Comparison of ENCODE assay signal across 11 cellular contexts in genomic region chr14:90453401-90453951, GRCh38. TPM values are rescaled to one million over a fixed set of nuclear protein-coding genes. Genes with fewer than 3 reads are reported as not detected.
DNase-seq lines count a peak whose midpoint lies in the region; ATAC-seq and TF ChIP-seq lines count a peak whose summit lies in the region.
"Had no signal": no experiment of that assay in that cellular context is flagged by ENCODE, and none has a peak within 500 bp of the region (broad histone marks: within the 10 kb centered on the region; RNA-seq: fewer than 3 reads in every experiment).

No MANE protein-coding gene starts in this region.

- ATAC-seq in left ventricle myocardium superior = peak; percentile 33
- ATAC-seq in GM19397 (IDR thresholded peaks at IDR 0.05; ENCODE audit: unreplicated experiment) = no peak
- ATAC-seq in GM21825 (IDR thresholded peaks at IDR 0.05; ENCODE audit: unreplicated experiment) = no peak

- peak; percentile 81 for DNase-seq in NCI-H1694 treated with DMSO at 0.1 percent for 48 hours (lab: John Stamatoyannopoulos, UW)
- DNase-seq in left ventricle myocardium superior = no peak
- peak; percentile 57 for DNase-seq in putamen (ENCODE audit: low spot score)
- no peak for DNase-seq in colonic mucosa
- DNase-seq in osteocyte (ENCODE audit: extremely low spot score, unreplicated experiment) = no peak
- DNase-seq: effector memory CD4-positive, alpha-beta T cell; Kasumi-1 had no signal

- no peaks in the 10 kb centered on the region for H3K36me3 Mint-ChIP-seq in osteocyte (ENCODE audit: unreplicated experiment)

- H3K9me3 Mint-ChIP-seq in osteocyte (ENCODE audit: unreplicated experiment) = no peaks in the 10 kb centered on the region

- no peak overlapping the region for H3K4me3 ChIP-seq in colonic mucosa
- H3K4me3 ChIP-seq: SK-N-MC had no signal

- H3K27ac ChIP-seq in angular gyrus (ENCODE audit: low read depth, low read length) (peak overlapping the region; percentile 99), colonic mucosa (no peak overlapping the region)
- H3K27ac ChIP-seq: SK-N-MC had no signal

- no peaks in the 10 kb centered on the region for H3K4me1 Mint-ChIP-seq in osteocyte (ENCODE audit: unreplicated experiment)

- intact Hi-C loops in left ventricle myocardium superior (cut with micrococcal nuclease) (no loop called here), colonic mucosa (cut with DNase I) (no loop called here)

- TF ChIP-seq CTCF in colonic mucosa (IDR thresholded peaks at IDR 0.05) (no peak), osteocyte (IDR thresholded peaks at IDR 0.05) (no peak)

- H3K27me3 ChIP-seq in colonic mucosa = no peaks in the 10 kb centered on the region

- H3K9ac ChIP-seq in colonic mucosa (ENCODE audit: low read depth in 2 of 2, low read length in 2 of 2) = peak overlapping the region in 1 of 2 donors; percentile 66

- no peaks in the 10 kb centered on the region for H3K9me3 ChIP-seq in colonic mucosa

- no peaks in the 10 kb centered on the region for H3K4me1 ChIP-seq in colonic mucosa

- no peaks in the 10 kb centered on the region for H3K36me3 ChIP-seq in colonic mucosa

- no peak overlapping the region for H3K27ac Mint-ChIP-seq in osteocyte (ENCODE audit: unreplicated experiment)

- H3K4me3 Mint-ChIP-seq in osteocyte (ENCODE audit: unreplicated experiment) = no peak overlapping the region

- peaks cover 7% of the 10 kb centered on the region for H3K27me3 Mint-ChIP-seq in osteocyte (ENCODE audit: unreplicated experiment)

RNA-seq across cellular contexts. Expression of gene CALM1, which starts 56.6 kb away (rescaled TPM):
- 610 TPM for total RNA-seq in left ventricle myocardium superior
- total RNA-seq in colonic mucosa = 100 to 1,000 TPM; 676 to 714 TPM
- total RNA-seq in osteocyte = 184 and 199 TPM in 2 replicates

Comparison
In these comparisons a context has a peak if more than half of its experiments do, and no peak if none do; other contexts are left out.
1. DNase-seq: peak in NCI-H1694 treated with DMSO at 0.1 percent for 48 hours (single experiment) and putamen (single experiment); none in left ventricle myocardium superior (single experiment), colonic mucosa (single experiment) and osteocyte (single experiment).